Comparison of ENCODE assay signal across 1 cellular context in the genomic region with DNA sequence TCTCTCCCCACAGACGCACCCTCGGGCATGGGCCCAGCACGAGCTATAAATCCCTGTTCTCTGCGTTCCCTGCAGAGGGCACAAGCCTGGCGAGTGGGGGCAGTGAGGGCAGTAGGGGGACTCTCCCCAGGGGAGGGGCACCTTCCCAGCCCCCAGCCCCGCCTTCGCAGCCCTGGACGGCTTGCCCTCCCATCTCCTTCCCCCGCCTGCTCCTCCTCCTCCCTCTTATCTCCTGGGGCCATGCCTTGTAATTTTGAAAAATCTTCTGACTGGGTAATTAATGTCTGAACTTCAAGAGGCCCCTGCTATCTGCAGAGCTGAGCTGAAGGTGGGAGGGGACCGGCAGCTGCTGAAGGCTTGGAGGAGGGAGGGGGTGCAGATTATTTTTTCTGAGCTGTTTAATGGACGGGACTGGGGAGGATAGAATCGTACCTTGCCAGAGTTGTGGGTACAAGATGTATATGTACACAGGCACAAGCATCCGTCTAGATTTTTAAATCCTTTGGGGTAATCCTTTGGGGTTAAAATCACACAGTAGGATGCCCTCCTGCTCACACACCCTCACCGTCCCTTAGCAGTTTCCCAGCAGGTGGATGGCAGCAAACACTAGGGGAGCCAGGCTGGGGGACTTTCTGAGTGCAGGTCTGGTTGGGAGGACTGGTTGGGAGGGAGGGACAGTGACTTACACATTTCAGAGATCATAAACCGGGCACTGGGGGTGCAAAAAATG.
TF ChIP-seq lines count a peak whose summit lies in the region.

No MANE protein-coding gene starts in this region.

TF ChIP-seq in K562, 482 proteins besides CTCF, POLR2A, EP300 and RAD21 (continued from another document and continues in another):
- TF ChIP-seq, protein P1, sequence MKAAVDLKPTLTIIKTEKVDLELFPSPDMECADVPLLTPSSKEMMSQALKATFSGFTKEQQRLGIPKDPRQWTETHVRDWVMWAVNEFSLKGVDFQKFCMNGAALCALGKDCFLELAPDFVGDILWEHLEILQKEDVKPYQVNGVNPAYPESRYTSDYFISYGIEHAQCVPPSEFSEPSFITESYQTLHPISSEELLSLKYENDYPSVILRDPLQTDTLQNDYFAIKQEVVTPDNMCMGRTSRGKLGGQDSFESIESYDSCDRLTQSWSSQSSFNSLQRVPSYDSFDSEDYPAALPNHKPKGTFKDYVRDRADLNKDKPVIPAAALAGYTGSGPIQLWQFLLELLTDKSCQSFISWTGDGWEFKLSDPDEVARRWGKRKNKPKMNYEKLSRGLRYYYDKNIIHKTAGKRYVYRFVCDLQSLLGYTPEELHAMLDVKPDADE (conservative IDR thresholded peaks at IDR 0.05; ENCODE audit: control insufficient read depth, low read depth, low read length), result no peak
- TF ChIP-seq TFAM (CRISPR knock-in tag; conservative IDR thresholded peaks at IDR 0.05), result no peak
- TF ChIP-seq ZNF263 (CRISPR knock-in tag; IDR thresholded peaks at IDR 0.05; ENCODE audit: borderline replicate concordance), result peak; percentile 80
- TF ChIP-seq ZNF444 (CRISPR knock-in tag; IDR thresholded peaks at IDR 0.05), result peak; percentile 43; the same call in 1 of the 2 replicates
- no peak for TF ChIP-seq NR2F6 (CRISPR knock-in tag; IDR thresholded peaks at IDR 0.05)
- TF ChIP-seq, protein P2, sequence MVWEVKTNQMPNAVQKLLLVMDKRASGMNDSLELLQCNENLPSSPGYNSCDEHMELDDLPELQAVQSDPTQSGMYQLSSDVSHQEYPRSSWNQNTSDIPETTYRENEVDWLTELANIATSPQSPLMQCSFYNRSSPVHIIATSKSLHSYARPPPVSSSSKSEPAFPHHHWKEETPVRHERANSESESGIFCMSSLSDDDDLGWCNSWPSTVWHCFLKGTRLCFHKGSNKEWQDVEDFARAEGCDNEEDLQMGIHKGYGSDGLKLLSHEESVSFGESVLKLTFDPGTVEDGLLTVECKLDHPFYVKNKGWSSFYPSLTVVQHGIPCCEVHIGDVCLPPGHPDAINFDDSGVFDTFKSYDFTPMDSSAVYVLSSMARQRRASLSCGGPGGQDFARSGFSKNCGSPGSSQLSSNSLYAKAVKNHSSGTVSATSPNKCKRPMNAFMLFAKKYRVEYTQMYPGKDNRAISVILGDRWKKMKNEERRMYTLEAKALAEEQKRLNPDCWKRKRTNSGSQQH (CRISPR knock-in tag; IDR thresholded peaks at IDR 0.05), result no peak
- TF ChIP-seq PHF8 (IDR thresholded peaks at IDR 0.05; ENCODE audit: borderline replicate concordance, low read length), result no peak
- TF ChIP-seq, protein P3, sequence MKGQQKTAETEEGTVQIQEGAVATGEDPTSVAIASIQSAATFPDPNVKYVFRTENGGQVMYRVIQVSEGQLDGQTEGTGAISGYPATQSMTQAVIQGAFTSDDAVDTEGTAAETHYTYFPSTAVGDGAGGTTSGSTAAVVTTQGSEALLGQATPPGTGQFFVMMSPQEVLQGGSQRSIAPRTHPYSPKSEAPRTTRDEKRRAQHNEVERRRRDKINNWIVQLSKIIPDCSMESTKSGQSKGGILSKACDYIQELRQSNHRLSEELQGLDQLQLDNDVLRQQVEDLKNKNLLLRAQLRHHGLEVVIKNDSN (CRISPR knock-in tag; IDR thresholded peaks at IDR 0.05), result no peak
- peak; percentile 78; the same call in 1 of the 2 replicates for TF ChIP-seq RNF2 (IDR thresholded peaks at IDR 0.05)
- TF ChIP-seq LCOR (CRISPR knock-in tag; IDR thresholded peaks at IDR 0.05), result no peak
- TF ChIP-seq TAF15 (IDR thresholded peaks at IDR 0.05; ENCODE audit: low read depth, low read length), result no peak
- TF ChIP-seq HLTF (IDR thresholded peaks at IDR 0.05), result no peak
- TF ChIP-seq, protein P4, sequence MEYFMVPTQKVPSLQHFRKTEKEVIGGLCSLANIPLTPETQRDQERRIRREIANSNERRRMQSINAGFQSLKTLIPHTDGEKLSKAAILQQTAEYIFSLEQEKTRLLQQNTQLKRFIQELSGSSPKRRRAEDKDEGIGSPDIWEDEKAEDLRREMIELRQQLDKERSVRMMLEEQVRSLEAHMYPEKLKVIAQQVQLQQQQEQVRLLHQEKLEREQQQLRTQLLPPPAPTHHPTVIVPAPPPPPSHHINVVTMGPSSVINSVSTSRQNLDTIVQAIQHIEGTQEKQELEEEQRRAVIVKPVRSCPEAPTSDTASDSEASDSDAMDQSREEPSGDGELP (CRISPR knock-in tag; IDR thresholded peaks at IDR 0.05; ENCODE audit: borderline replicate concordance), result peak; percentile 78
- peak; percentile 42; the same call in 1 of the 2 replicates for TF ChIP-seq CC2D1A (IDR thresholded peaks at IDR 0.05)
- TF ChIP-seq EP400 (IDR thresholded peaks at IDR 0.05), result no peak
- no peak for TF ChIP-seq PTTG1 (tag; IDR thresholded peaks at IDR 0.05; ENCODE audit: low read depth)
- no peak for TF ChIP-seq FIP1L1 (IDR thresholded peaks at IDR 0.05; ENCODE audit: low read depth, low read length, poor library complexity, severe bottlenecking)
- TF ChIP-seq PRPF4 (IDR thresholded peaks at IDR 0.05; ENCODE audit: insufficient read depth, low read depth, low read length, poor library complexity, severe bottlenecking), result no peak
- TF ChIP-seq, protein P5, sequence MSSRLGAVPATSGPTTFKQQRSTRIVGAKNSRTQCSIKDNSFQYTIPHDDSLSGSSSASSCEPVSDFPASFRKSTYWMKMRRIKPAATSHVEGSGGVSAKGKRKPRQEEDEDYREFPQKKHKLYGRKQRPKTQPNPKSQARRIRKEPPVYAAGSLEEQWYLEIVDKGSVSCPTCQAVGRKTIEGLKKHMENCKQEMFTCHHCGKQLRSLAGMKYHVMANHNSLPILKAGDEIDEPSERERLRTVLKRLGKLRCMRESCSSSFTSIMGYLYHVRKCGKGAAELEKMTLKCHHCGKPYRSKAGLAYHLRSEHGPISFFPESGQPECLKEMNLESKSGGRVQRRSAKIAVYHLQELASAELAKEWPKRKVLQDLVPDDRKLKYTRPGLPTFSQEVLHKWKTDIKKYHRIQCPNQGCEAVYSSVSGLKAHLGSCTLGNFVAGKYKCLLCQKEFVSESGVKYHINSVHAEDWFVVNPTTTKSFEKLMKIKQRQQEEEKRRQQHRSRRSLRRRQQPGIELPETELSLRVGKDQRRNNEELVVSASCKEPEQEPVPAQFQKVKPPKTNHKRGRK (tag; IDR thresholded peaks at IDR 0.05), result no peak
- no peak for TF ChIP-seq ZNF197 (CRISPR knock-in tag; IDR thresholded peaks at IDR 0.05; ENCODE audit: low read depth)
- TF ChIP-seq HNRNPK (IDR thresholded peaks at IDR 0.05; ENCODE audit: low read depth, low read length, poor library complexity, severe bottlenecking), result no peak
- TF ChIP-seq E2F3 (CRISPR knock-in tag; IDR thresholded peaks at IDR 0.05), result no peak
- TF ChIP-seq ZNF274 (IDR thresholded peaks at IDR 0.05; ENCODE audit: borderline replicate concordance, low read depth, low read length), result no peak
- peak; percentile 94 for TF ChIP-seq ARID1B (IDR thresholded peaks at IDR 0.05)
- no peak for TF ChIP-seq ADNP (tag; IDR thresholded peaks at IDR 0.05)
- TF ChIP-seq, protein P6, sequence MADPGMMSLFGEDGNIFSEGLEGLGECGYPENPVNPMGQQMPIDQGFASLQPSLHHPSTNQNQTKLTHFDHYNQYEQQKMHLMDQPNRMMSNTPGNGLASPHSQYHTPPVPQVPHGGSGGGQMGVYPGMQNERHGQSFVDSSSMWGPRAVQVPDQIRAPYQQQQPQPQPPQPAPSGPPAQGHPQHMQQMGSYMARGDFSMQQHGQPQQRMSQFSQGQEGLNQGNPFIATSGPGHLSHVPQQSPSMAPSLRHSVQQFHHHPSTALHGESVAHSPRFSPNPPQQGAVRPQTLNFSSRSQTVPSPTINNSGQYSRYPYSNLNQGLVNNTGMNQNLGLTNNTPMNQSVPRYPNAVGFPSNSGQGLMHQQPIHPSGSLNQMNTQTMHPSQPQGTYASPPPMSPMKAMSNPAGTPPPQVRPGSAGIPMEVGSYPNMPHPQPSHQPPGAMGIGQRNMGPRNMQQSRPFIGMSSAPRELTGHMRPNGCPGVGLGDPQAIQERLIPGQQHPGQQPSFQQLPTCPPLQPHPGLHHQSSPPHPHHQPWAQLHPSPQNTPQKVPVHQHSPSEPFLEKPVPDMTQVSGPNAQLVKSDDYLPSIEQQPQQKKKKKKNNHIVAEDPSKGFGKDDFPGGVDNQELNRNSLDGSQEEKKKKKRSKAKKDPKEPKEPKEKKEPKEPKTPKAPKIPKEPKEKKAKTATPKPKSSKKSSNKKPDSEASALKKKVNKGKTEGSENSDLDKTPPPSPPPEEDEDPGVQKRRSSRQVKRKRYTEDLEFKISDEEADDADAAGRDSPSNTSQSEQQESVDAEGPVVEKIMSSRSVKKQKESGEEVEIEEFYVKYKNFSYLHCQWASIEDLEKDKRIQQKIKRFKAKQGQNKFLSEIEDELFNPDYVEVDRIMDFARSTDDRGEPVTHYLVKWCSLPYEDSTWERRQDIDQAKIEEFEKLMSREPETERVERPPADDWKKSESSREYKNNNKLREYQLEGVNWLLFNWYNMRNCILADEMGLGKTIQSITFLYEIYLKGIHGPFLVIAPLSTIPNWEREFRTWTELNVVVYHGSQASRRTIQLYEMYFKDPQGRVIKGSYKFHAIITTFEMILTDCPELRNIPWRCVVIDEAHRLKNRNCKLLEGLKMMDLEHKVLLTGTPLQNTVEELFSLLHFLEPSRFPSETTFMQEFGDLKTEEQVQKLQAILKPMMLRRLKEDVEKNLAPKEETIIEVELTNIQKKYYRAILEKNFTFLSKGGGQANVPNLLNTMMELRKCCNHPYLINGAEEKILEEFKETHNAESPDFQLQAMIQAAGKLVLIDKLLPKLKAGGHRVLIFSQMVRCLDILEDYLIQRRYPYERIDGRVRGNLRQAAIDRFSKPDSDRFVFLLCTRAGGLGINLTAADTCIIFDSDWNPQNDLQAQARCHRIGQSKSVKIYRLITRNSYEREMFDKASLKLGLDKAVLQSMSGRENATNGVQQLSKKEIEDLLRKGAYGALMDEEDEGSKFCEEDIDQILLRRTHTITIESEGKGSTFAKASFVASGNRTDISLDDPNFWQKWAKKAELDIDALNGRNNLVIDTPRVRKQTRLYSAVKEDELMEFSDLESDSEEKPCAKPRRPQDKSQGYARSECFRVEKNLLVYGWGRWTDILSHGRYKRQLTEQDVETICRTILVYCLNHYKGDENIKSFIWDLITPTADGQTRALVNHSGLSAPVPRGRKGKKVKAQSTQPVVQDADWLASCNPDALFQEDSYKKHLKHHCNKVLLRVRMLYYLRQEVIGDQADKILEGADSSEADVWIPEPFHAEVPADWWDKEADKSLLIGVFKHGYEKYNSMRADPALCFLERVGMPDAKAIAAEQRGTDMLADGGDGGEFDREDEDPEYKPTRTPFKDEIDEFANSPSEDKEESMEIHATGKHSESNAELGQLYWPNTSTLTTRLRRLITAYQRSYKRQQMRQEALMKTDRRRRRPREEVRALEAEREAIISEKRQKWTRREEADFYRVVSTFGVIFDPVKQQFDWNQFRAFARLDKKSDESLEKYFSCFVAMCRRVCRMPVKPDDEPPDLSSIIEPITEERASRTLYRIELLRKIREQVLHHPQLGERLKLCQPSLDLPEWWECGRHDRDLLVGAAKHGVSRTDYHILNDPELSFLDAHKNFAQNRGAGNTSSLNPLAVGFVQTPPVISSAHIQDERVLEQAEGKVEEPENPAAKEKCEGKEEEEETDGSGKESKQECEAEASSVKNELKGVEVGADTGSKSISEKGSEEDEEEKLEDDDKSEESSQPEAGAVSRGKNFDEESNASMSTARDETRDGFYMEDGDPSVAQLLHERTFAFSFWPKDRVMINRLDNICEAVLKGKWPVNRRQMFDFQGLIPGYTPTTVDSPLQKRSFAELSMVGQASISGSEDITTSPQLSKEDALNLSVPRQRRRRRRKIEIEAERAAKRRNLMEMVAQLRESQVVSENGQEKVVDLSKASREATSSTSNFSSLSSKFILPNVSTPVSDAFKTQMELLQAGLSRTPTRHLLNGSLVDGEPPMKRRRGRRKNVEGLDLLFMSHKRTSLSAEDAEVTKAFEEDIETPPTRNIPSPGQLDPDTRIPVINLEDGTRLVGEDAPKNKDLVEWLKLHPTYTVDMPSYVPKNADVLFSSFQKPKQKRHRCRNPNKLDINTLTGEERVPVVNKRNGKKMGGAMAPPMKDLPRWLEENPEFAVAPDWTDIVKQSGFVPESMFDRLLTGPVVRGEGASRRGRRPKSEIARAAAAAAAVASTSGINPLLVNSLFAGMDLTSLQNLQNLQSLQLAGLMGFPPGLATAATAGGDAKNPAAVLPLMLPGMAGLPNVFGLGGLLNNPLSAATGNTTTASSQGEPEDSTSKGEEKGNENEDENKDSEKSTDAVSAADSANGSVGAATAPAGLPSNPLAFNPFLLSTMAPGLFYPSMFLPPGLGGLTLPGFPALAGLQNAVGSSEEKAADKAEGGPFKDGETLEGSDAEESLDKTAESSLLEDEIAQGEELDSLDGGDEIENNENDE (IDR thresholded peaks at IDR 0.05; ENCODE audit: low read depth, low read length), result no peak
- peak; percentile 88 for TF ChIP-seq POLR2AphosphoS5 (IDR thresholded peaks at IDR 0.05; ENCODE audit: control insufficient read depth, insufficient read depth, low read depth, low read length)
- TF ChIP-seq, protein P7, sequence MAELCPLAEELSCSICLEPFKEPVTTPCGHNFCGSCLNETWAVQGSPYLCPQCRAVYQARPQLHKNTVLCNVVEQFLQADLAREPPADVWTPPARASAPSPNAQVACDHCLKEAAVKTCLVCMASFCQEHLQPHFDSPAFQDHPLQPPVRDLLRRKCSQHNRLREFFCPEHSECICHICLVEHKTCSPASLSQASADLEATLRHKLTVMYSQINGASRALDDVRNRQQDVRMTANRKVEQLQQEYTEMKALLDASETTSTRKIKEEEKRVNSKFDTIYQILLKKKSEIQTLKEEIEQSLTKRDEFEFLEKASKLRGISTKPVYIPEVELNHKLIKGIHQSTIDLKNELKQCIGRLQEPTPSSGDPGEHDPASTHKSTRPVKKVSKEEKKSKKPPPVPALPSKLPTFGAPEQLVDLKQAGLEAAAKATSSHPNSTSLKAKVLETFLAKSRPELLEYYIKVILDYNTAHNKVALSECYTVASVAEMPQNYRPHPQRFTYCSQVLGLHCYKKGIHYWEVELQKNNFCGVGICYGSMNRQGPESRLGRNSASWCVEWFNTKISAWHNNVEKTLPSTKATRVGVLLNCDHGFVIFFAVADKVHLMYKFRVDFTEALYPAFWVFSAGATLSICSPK (IDR thresholded peaks at IDR 0.05; ENCODE audit: borderline replicate concordance), result no peak
- TF ChIP-seq MCM2 (IDR thresholded peaks at IDR 0.05; ENCODE audit: low read depth), result no peak
- TF ChIP-seq, protein P8, sequence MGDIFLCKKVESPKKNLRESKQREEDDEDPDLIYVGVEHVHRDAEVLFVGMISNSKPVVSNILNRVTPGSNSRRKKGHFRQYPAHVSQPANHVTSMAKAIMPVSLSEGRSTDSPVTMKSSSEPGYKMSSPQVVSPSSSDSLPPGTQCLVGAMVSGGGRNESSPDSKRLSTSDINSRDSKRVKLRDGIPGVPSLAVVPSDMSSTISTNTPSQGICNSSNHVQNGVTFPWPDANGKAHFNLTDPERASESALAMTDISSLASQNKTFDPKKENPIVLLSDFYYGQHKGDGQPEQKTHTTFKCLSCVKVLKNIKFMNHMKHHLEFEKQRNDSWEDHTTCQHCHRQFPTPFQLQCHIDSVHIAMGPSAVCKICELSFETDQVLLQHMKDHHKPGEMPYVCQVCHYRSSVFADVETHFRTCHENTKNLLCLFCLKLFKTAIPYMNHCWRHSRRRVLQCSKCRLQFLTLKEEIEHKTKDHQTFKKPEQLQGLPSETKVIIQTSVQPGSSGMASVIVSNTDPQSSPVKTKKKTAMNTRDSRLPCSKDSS (IDR thresholded peaks at IDR 0.05; ENCODE audit: low read depth, partially characterized antibody), result no peak
- no peak for TF ChIP-seq BDP1 (IDR thresholded peaks at IDR 0.05; ENCODE audit: insufficient read depth, insufficient read length)
- TF ChIP-seq FOXK2 (conservative IDR thresholded peaks at IDR 0.05 in 1 of 2, IDR thresholded peaks at IDR 0.05 in 1 of 2; ENCODE audit: low read depth in 2 of 2), result no peak
- 0 out of 2 replicates have a peak, but pooled peaks have one; percentile 26 for TF ChIP-seq TCF7 (IDR thresholded peaks at IDR 0.05; ENCODE audit: borderline replicate concordance)
- no peak for TF ChIP-seq L3MBTL2 (IDR thresholded peaks at IDR 0.05)
- TF ChIP-seq GATAD2B (IDR thresholded peaks at IDR 0.05; ENCODE audit: borderline replicate concordance), result no peak
- no peak for TF ChIP-seq HNRNPL (IDR thresholded peaks at IDR 0.05; ENCODE audit: low read depth, low read length)
- no peak for TF ChIP-seq NFE2 (IDR thresholded peaks at IDR 0.05; ENCODE audit: low read depth)
